ENCODE assay signal across 8 cellular contexts in the genomic region with DNA sequence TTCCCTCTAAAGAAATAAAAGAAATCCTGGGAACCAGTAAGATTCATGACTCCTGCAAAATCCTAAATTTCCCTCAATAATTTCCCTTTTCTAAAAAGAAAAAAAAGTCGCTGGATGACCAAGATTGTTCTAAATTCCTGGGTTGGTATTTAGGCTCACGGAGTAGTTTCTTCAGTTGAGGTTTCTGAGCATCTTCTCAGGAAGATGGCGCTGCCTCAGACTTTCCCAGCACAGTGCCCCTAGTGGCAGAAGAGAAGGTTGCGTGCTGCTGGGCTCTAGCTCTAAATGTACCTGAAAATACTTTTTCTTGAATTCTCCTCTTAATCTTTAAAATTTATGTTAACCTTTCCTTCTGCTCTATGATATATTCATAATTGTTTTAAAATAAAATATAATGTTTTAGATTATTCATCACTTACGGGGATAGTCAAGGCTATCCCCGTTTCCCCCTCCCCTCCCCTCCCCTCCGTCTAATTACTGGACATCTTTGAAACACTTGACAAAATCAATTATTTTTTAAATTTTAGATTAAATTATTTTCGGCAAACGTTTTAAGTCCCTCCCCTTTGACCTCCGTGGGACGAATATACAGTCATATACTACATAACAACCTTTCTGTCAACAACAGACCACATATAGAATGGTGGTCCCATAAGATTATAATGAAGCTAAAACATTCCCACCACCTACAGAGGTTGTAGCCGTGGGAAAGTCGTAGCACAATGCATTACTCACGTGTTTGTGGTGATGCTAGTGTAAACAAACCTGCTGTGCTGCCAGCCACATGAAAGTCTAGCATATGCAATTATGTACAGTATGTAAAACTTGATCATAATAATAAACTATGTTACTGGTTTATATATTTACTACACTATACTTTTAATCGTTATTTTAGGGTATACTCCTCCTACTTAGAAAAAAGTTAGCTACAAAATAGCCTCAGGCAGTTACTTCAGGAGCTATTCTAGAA. TPM values are rescaled to one million over a fixed set of nuclear protein-coding genes. Genes with fewer than 3 reads are reported as not detected.
DNase-seq lines count a peak whose midpoint lies in the region; ATAC-seq and TF ChIP-seq lines count a peak whose summit lies in the region.

No MANE protein-coding gene starts in this region.

- H3K27me3 ChIP-seq in BE2C (no peaks in the 10 kb centered on the region), esophagus squamous epithelium (no peaks in the 10 kb centered on the region)

- WGBS in esophagus squamous epithelium, 2 donors, result 67 to 68% methylated on average over 15 of the region's 15 CpGs

- no peak for TF ChIP-seq POLR2A in esophagus squamous epithelium (IDR thresholded peaks at IDR 0.05)

- H3K9me3 ChIP-seq in BE2C (no peaks in the 10 kb centered on the region), esophagus squamous epithelium (no peaks in the 10 kb centered on the region)

- H3K4me1 ChIP-seq in BE2C, result no peaks in the 10 kb centered on the region
- H3K4me1 ChIP-seq in esophagus squamous epithelium, result peaks cover 0 to 13% (median 5%) of the 10 kb centered on the region in 3 donors

- H3K36me3 ChIP-seq in BE2C (no peaks in the 10 kb centered on the region), esophagus squamous epithelium (no peaks in the 10 kb centered on the region)

- H3K4me3 ChIP-seq in BE2C (ENCODE audit: low read depth, low read length) (no peak overlapping the region), esophagus squamous epithelium (no peak overlapping the region)

- no peaks in the 10 kb centered on the region for H3K4me1 Mint-ChIP-seq in activated CD8-positive, alpha-beta memory T cell treated with anti-CD3 and anti-CD28 coated beads, Interleukin-2, amount 10 ng/mL, durations not matched to agents 7 days and 5 days

- H3K36me3 Mint-ChIP-seq in activated CD8-positive, alpha-beta memory T cell treated with anti-CD3 and anti-CD28 coated beads, Interleukin-2, amount 10 ng/mL, durations not matched to agents 7 days and 5 days, result no peaks in the 10 kb centered on the region

- peaks cover 3% of the 10 kb centered on the region for H3K27me3 Mint-ChIP-seq in activated CD8-positive, alpha-beta memory T cell treated with anti-CD3 and anti-CD28 coated beads, Interleukin-2, amount 10 ng/mL, durations not matched to agents 7 days and 5 days

- H3K27ac ChIP-seq in esophagus squamous epithelium, result no peak overlapping the region

- ATAC-seq in GM19035 (IDR thresholded peaks at IDR 0.05; ENCODE audit: unreplicated experiment), result peak; percentile 57
- no peak for ATAC-seq in activated CD8-positive, alpha-beta memory T cell treated with anti-CD3 and anti-CD28 coated beads, Interleukin-2, amount 10 ng/mL, durations not matched to agents 7 days and 5 days

- TF ChIP-seq CTCF in BE2C (IDR thresholded peaks at IDR 0.05; ENCODE audit: low read depth, low read length), result peak; percentile 99
- TF ChIP-seq CTCF in esophagus squamous epithelium (IDR thresholded peaks at IDR 0.05), result peak in 5 of 6 experiments; percentile 52 to 72 (median 61)

- intact Hi-C loops in esophagus squamous epithelium (cut with DNase I), result no loop called here

- no peak overlapping the region for H3K4me3 Mint-ChIP-seq in activated CD8-positive, alpha-beta memory T cell treated with anti-CD3 and anti-CD28 coated beads, Interleukin-2, amount 10 ng/mL, durations not matched to agents 7 days and 5 days

- DNase-seq in BE2C (peak; percentile 68), NCI-H69 (lab: John Stamatoyannopoulos, UW) (peak; percentile 44), esophagus squamous epithelium (lab: John Stamatoyannopoulos, UW) (no peak), renal cortical epithelial cell (ENCODE audit: low read depth) (peak; percentile 32), foreskin melanocyte (no peak), epidermal melanocyte (ENCODE audit: insufficient read length, low spot score) (no peak)
- peak; percentile 59 for DNase-seq in activated CD8-positive, alpha-beta memory T cell treated with anti-CD3 and anti-CD28 coated beads, Interleukin-2, amount 10 ng/mL, durations not matched to agents 7 days and 5 days

- H3K27ac Mint-ChIP-seq in activated CD8-positive, alpha-beta memory T cell treated with anti-CD3 and anti-CD28 coated beads, Interleukin-2, amount 10 ng/mL, durations not matched to agents 7 days and 5 days, result no peak overlapping the region

- no peaks in the 10 kb centered on the region for H3K9me3 Mint-ChIP-seq in activated CD8-positive, alpha-beta memory T cell treated with anti-CD3 and anti-CD28 coated beads, Interleukin-2, amount 10 ng/mL, durations not matched to agents 7 days and 5 days (ENCODE audit: low read depth)

- CTCF ChIA-PET in activated CD8-positive, alpha-beta memory T cell treated with anti-CD3 and anti-CD28 coated beads, Interleukin-2, amount 10 ng/mL, durations not matched to agents 7 days and 5 days (lab: Charles Lee), result interaction anchor here (0.8 to 1.9 kb wide), 7 partner anchors 10 to 608 kb away, joined by 4 to 7 read pairs (median 4); no protein-coding TSS in a partner anchor

RNA-seq across cellular contexts. Expression of a gene that starts 41.0 kb away (rescaled TPM):
- polyA plus RNA-seq in BE2C (2012; ENCODE audit: insufficient read depth, insufficient read length, low read depth), result 12.9 TPM
- 10 to 100 TPM; 14.1 to 17.9 TPM for total RNA-seq in activated CD8-positive, alpha-beta memory T cell treated with anti-CD3 and anti-CD28 coated beads, Interleukin-2, amount 10 ng/mL, durations not matched to agents 7 days and 5 days
- 10 to 100 TPM; 13.4 to 29.8 (median 24.2) TPM for total RNA-seq in esophagus squamous epithelium
- total RNA-seq in renal cortical epithelial cell, result 27.1 and 30.3 TPM in 2 replicates

Comparison
In these comparisons a context has a peak if more than half of its experiments do, and no peak if none do; other contexts are left out.
1. DNase-seq: peak in BE2C (single experiment), NCI-H69 (single experiment), activated CD8-positive, alpha-beta memory T cell treated with anti-CD3 and anti-CD28 coated beads, Interleukin-2, amount 10 ng/mL, durations not matched to agents 7 days and 5 days (single experiment) and renal cortical epithelial cell (single experiment); none in esophagus squamous epithelium (single experiment), foreskin melanocyte (single experiment) and epidermal melanocyte (single experiment).